1 cellular context compared by ENCODE assay signal in genomic region chr17:58691701-58692238, GRCh38.
TF ChIP-seq lines count a peak whose summit lies in the region.

TEX14 (minus strand) TSS chr17:58692045; CDS start chr17:58652001, 40,044 bp downstream.

TF ChIP-seq in GM12878, 131 proteins besides CTCF, POLR2A, EP300 and RAD21 (continued from another document):
- TF ChIP-seq HDGF (IDR thresholded peaks at IDR 0.05) (no peak), SUPT20H (IDR thresholded peaks at IDR 0.05; ENCODE audit: borderline replicate concordance, control insufficient read depth, low read depth, low read length) (no peak), YY1 (IDR thresholded peaks at IDR 0.05; ENCODE audit: low read depth, low read length) (no peak), BHLHE40 (IDR thresholded peaks at IDR 0.05; ENCODE audit: borderline replicate concordance in 1 of 2, low read depth in 2 of 2, low read length in 1 of 2) (no peak), BCL11A (IDR thresholded peaks at IDR 0.05; ENCODE audit: low read depth, low read length) (no peak)
TF ChIP-seq in GM12878: peak in this region for 0.
